ENCODE assay signal across 8 cellular contexts in the genomic region with DNA sequence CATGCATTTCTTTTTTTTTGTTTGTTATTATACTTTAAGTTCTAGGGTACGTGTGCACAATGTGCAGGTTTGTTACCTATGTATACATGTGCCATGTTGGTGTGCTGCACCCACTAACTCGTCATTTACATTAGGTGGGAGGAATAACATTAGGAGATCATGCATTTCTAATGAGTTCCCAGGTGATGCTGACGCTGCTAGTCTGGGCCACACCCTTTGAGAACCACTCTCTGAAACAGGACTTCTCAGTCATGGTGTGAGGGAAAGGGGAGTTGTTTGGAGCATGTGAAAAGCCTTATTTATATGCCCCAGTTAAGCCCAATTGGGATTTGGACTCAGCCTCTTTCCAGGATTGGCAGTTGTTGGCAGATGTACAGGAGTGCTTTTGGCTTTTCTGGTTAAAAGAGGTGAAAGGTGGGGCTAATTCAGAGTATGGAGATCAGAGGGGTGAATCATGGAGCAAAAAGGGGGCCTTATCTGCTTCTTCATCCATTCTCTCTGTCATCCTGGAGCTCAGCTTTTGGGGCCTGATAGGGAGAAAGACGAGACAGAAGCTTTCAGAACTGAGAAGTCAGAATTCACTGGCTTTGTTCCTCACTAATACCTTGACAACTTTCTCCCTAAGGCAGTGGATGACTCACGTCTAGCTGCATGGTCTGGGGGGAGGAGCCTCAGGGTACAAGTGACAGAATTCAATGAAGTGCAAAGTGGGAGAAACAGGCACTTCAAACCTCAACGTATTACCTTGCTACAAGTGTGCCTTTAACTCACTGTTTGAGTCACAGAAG.
DNase-seq lines count a peak whose midpoint lies in the region; ATAC-seq and TF ChIP-seq lines count a peak whose summit lies in the region.

No MANE protein-coding gene starts in this region.

- H3K9me2 ChIP-seq in DOHH2 (replicated peaks; ENCODE audit: control insufficient read depth, low read length) = no peaks in the 10 kb centered on the region

- TF ChIP-seq CTCF in DOHH2 (IDR thresholded peaks at IDR 0.05; ENCODE audit: low read depth, low read length, poor library complexity, severe bottlenecking) (no peak), OCI-LY3 (IDR thresholded peaks at IDR 0.05; ENCODE audit: low read depth, low read length) (no peak), tibial nerve (IDR thresholded peaks at IDR 0.05) (no peak)

- H3K4me1 ChIP-seq in DOHH2 (ENCODE audit: control insufficient read depth, low read length) = peaks cover 51% of the 10 kb centered on the region
- peaks cover 43% of the 10 kb centered on the region for H3K4me1 ChIP-seq in OCI-LY3 (ENCODE audit: low read length)
- H3K4me1 ChIP-seq in tibial nerve = peaks cover 0 to 7% (median 0%) of the 10 kb centered on the region in 4 donors

- no peak overlapping the region for H2AFZ ChIP-seq in OCI-LY3 (ENCODE audit: low read depth, low read length)

- H3K4me2 ChIP-seq in DOHH2 (ENCODE audit: low read length) (peak overlapping the region; percentile 53), OCI-LY3 (ENCODE audit: low read length) (peak overlapping the region; percentile 58)

- H3K36me3 ChIP-seq in DOHH2 (ENCODE audit: control insufficient read depth, low read length) (no peaks in the 10 kb centered on the region), OCI-LY3 (replicated peaks; ENCODE audit: low read depth, low read length) (no peaks in the 10 kb centered on the region), tibial nerve (no peaks in the 10 kb centered on the region)

- no peak for TF ChIP-seq EP300 in tibial nerve (IDR thresholded peaks at IDR 0.05)

- DNase-seq in inferior parietal cortex (ENCODE audit: extremely low spot score) (peak; percentile 36), tibial nerve (ENCODE audit: low spot score in 2 of 2) (no peak), DMS114 treated with DMSO at 0.1 percent for 48 hours (lab: John Stamatoyannopoulos, UW; ENCODE audit: unreplicated experiment) (no peak), NCI-H748 (lab: John Stamatoyannopoulos, UW; ENCODE audit: unreplicated experiment) (no peak)

- no peak for TF ChIP-seq POLR2A in tibial nerve (IDR thresholded peaks at IDR 0.05)

- no peaks in the 10 kb centered on the region for H3K79me2 ChIP-seq in DOHH2 (ENCODE audit: control insufficient read depth, low read length)
- no peaks in the 10 kb centered on the region for H3K79me2 ChIP-seq in OCI-LY3 (ENCODE audit: low read length)

- no peaks in the 10 kb centered on the region for H3F3A ChIP-seq in DOHH2 (ENCODE audit: control insufficient read depth, insufficient read depth)

- H3K9ac ChIP-seq in OCI-LY3 (ENCODE audit: low read length) = no peak overlapping the region

- H3K9me3 ChIP-seq in DOHH2 (ENCODE audit: control insufficient read depth, insufficient read depth, low read length) (no peaks in the 10 kb centered on the region), OCI-LY3 (ENCODE audit: insufficient read depth, low read length) (no peaks in the 10 kb centered on the region), tibial nerve (no peaks in the 10 kb centered on the region)

- 40 to 49% methylated on average over 6 of the region's 6 CpGs for WGBS in tibial nerve, 2 donors

- H4K20me1 ChIP-seq in DOHH2 (ENCODE audit: control insufficient read depth, insufficient read depth, low read depth, low read length) = no peaks in the 10 kb centered on the region
- H4K20me1 ChIP-seq in OCI-LY3 (ENCODE audit: insufficient read depth, low read length) = no peaks in the 10 kb centered on the region

- no peak overlapping the region for H3K27ac ChIP-seq in DOHH2 (ENCODE audit: low read depth, low read length)
- no peak overlapping the region for H3K27ac ChIP-seq in OCI-LY3 (ENCODE audit: low read length)
- H3K27ac ChIP-seq in tibial nerve = no peak overlapping the region

- peaks cover 2% of the 10 kb centered on the region; the same call in 1 of the 2 replicates for H3K27me3 ChIP-seq in DOHH2 (ENCODE audit: control insufficient read depth, low read length)
- peaks cover 15% of the 10 kb centered on the region; the same call in 1 of the 2 replicates for H3K27me3 ChIP-seq in OCI-LY3 (ENCODE audit: low read depth, low read length)
- no peaks in the 10 kb centered on the region for H3K27me3 ChIP-seq in tibial nerve

- ATAC-seq in GM21786 (IDR thresholded peaks at IDR 0.05; ENCODE audit: unreplicated experiment) = peak; percentile 50
- ATAC-seq in HG02938 (IDR thresholded peaks at IDR 0.05; ENCODE audit: unreplicated experiment) = no peak

- H3K4me3 ChIP-seq in DOHH2 (ENCODE audit: low read length) (peak overlapping the region; percentile 28), OCI-LY3 (ENCODE audit: low read length) (no peak overlapping the region; the same call in 1 of the 2 replicates), tibial nerve (no peak overlapping the region)
